ENCODE assay signal across 9 cellular contexts in the genomic region with DNA sequence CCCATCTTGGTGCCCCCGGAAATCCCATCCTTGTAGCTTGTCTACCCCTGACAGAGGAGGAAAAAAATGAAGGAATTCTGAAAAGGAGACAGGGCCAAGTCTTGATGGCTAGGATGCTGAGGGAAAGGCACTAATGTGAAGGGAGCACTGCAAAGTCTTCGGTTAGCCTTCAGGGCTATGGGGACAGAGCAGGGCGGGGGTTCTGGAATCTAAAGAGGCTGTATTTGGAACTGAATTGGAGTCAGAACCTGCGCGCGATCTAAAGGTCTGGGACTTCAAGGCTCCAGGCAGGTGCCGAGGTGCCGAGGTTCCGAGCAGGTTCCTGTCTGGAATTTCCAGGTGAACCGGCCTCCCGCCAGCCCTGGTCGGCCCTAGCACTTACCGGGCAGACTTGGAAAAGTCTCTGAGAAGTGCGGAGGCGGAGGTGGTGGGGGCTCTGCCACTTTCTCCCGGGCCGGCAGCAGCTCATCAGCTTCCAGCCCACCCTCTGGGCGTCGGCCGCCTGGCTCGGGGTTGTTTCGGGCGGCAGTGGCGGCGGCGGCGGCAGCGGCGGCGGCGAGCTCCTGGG. TPM values are rescaled to one million over a fixed set of nuclear protein-coding genes. Genes with fewer than 3 reads are reported as not detected.
DNase-seq lines count a peak whose midpoint lies in the region; ATAC-seq, FAIRE-seq and TF ChIP-seq lines count a peak whose summit lies in the region.
"Had no signal": no experiment of that assay in that cellular context is flagged by ENCODE, and none has a peak within 500 bp of the region (broad histone marks: within the 10 kb centered on the region; RNA-seq: fewer than 3 reads in every experiment).

No MANE protein-coding gene starts in this region.

- peaks cover 4 to 90% (median 58%) of the 10 kb centered on the region in 7 donors for H3K27me3 ChIP-seq in heart right ventricle
- H3K27me3 ChIP-seq in vagina: peaks cover 17% of the 10 kb centered on the region
- peaks cover 10 to 25% of the 10 kb centered on the region in 2 donors for H3K27me3 ChIP-seq in small intestine (ENCODE audit: control insufficient read depth in 2 of 2, insufficient read depth in 2 of 2, low read length in 2 of 2)

- H3K27ac ChIP-seq in heart right ventricle (no peak overlapping the region), vagina (no peak overlapping the region), small intestine (ENCODE audit: low read depth in 1 of 2, low read length in 1 of 2) (no peak overlapping the region)

- FAIRE-seq in small intestine (lab: Jason Lieb, UNC): no peak

- H3K9me3 ChIP-seq in heart right ventricle (no peaks in the 10 kb centered on the region), vagina (no peaks in the 10 kb centered on the region), small intestine (ENCODE audit: control insufficient read depth, low read depth) (no peaks in the 10 kb centered on the region)

- H3K4me3 ChIP-seq in heart right ventricle (peak overlapping the region in 9 of 10 donors; percentile 41 to 59 (median 51)), vagina (peak overlapping the region; percentile 38 to 49), small intestine (ENCODE audit: low read depth in 1 of 2, low read length in 2 of 2) (peak overlapping the region in 1 of 2 donors; percentile 53)

- H3K36me3 Mint-ChIP-seq in dendritic cell treated with granulocyte-macrophage colony-stimulating factor and Interleukin-4, amounts not matched to agents 40 ng/mL and 50 ng/mL, for 4 days (ENCODE audit: low read depth): no peaks in the 10 kb centered on the region
- H3K36me3 Mint-ChIP-seq in naive thymus-derived CD8-positive, alpha-beta T cell: no peaks in the 10 kb centered on the region

- H3K9me3 Mint-ChIP-seq in dendritic cell treated with granulocyte-macrophage colony-stimulating factor and Interleukin-4, amounts not matched to agents 40 ng/mL and 50 ng/mL, for 4 days: no peaks in the 10 kb centered on the region
- H3K9me3 Mint-ChIP-seq in naive thymus-derived CD8-positive, alpha-beta T cell: no peaks in the 10 kb centered on the region

- peaks cover 37% of the 10 kb centered on the region for H3K27me3 Mint-ChIP-seq in dendritic cell treated with granulocyte-macrophage colony-stimulating factor and Interleukin-4, amounts not matched to agents 40 ng/mL and 50 ng/mL, for 4 days
- H3K27me3 Mint-ChIP-seq in naive thymus-derived CD8-positive, alpha-beta T cell: peaks cover 22 to 40% (median 24%) of the 10 kb centered on the region in 5 donors

- TF ChIP-seq POLR2A in vagina (IDR thresholded peaks at IDR 0.05): no peak

- H3K27ac Mint-ChIP-seq in dendritic cell treated with granulocyte-macrophage colony-stimulating factor and Interleukin-4, amounts not matched to agents 40 ng/mL and 50 ng/mL, for 4 days: no peak overlapping the region
- no peak overlapping the region for H3K27ac Mint-ChIP-seq in naive thymus-derived CD8-positive, alpha-beta T cell

- intact Hi-C loops in heart right ventricle (cut with DNase I): loop anchor here in 1 of 10 donors (5.0 kb wide), 1 partner anchor 136 kb away; no protein-coding TSS in a partner anchor
- intact Hi-C loops in Right ventricle myocardium superior (cut with DNase I): no loop called here
- intact Hi-C loops in dendritic cell treated with granulocyte-macrophage colony-stimulating factor and Interleukin-4, amounts not matched to agents 40 ng/mL and 50 ng/mL, for 4 days (cut with micrococcal nuclease): loop anchor here (10.0 kb wide), 1 partner anchor 138 kb away; no protein-coding TSS in a partner anchor
- intact Hi-C loops in vagina (cut with DNase I): no loop called here

- H3K4me1 ChIP-seq in heart right ventricle: peaks cover 4 to 31% (median 11%) of the 10 kb centered on the region in 9 donors
- H3K4me1 ChIP-seq in vagina: peaks cover 18% of the 10 kb centered on the region
- no peaks in the 10 kb centered on the region for H3K4me1 ChIP-seq in small intestine (ENCODE audit: control insufficient read depth in 2 of 2, insufficient read depth in 1 of 2, low read depth in 1 of 2, low read length in 1 of 2)

- no peak for ATAC-seq in heart right ventricle
- no peak for ATAC-seq in Right ventricle myocardium superior (ENCODE audit: poor library complexity)
- peak in 1 of 2 donors; percentile 16 for ATAC-seq in naive thymus-derived CD8-positive, alpha-beta T cell
- ATAC-seq in HG03457 (IDR thresholded peaks at IDR 0.05; ENCODE audit: unreplicated experiment): no peak

- H3K4me1 Mint-ChIP-seq in dendritic cell treated with granulocyte-macrophage colony-stimulating factor and Interleukin-4, amounts not matched to agents 40 ng/mL and 50 ng/mL, for 4 days (ENCODE audit: low read depth): peaks cover 9% of the 10 kb centered on the region
- peaks cover 2 to 9% (median 6%) of the 10 kb centered on the region in 4 donors for H3K4me1 Mint-ChIP-seq in naive thymus-derived CD8-positive, alpha-beta T cell

- WGBS in heart right ventricle, 2 donors: 16 to 23% methylated on average over 31 of the region's 31 CpGs
- WGBS in small intestine, 3 donors: 8 to 13% (median 10%) methylated on average over 27 to 31 of the region's 31 CpGs

- POLR2A ChIA-PET in naive thymus-derived CD8-positive, alpha-beta T cell (lab: Charles Lee): interaction anchor here (1.0 kb wide), 1 partner anchor 27 kb away, joined by 3 read pairs; no protein-coding TSS in a partner anchor

- DNase-seq in heart right ventricle (no peak), Right ventricle myocardium superior (no peak), vagina (ENCODE audit: extremely low spot score in 2 of 2) (no peak), small intestine (no peak), anterior cingulate cortex (lab: John Stamatoyannopoulos, UW) (no peak)
- DNase-seq in naive thymus-derived CD8-positive, alpha-beta T cell: no peak

- TF ChIP-seq CTCF in heart right ventricle (IDR thresholded peaks at IDR 0.05) (no peak), vagina (IDR thresholded peaks at IDR 0.05) (no peak)

- H3K4me3 Mint-ChIP-seq in dendritic cell treated with granulocyte-macrophage colony-stimulating factor and Interleukin-4, amounts not matched to agents 40 ng/mL and 50 ng/mL, for 4 days: peak overlapping the region; percentile 62
- peak overlapping the region; percentile 31 to 78 (median 74) for H3K4me3 Mint-ChIP-seq in naive thymus-derived CD8-positive, alpha-beta T cell

- H3K36me3 ChIP-seq in heart right ventricle (no peaks in the 10 kb centered on the region), vagina (no peaks in the 10 kb centered on the region), small intestine (ENCODE audit: control insufficient read depth in 2 of 2, insufficient read depth in 2 of 2, low read length in 2 of 2) (no peaks in the 10 kb centered on the region)

RNA-seq across cellular contexts. Expression of gene GBX1, which starts 0.8 kb away (rescaled TPM):
- 1 to 10 TPM in 2 of 10 donors, under 1 TPM in 5, not detected in 3; 0.30 to 2.0 (median 0.93) TPM for total RNA-seq in heart right ventricle
- 1 to 10 TPM in 1 of 2 donors, under 1 TPM in 1; 0.04 to 1.0 TPM for polyA plus RNA-seq in heart right ventricle
- total RNA-seq in Right ventricle myocardium superior: 2.7 TPM
- not detected for total RNA-seq in naive thymus-derived CD8-positive, alpha-beta T cell
- polyA plus RNA-seq in naive thymus-derived CD8-positive, alpha-beta T cell: not detected
- not detected for total RNA-seq in vagina
- polyA plus RNA-seq in small intestine: not detected
- total RNA-seq: glomerular endothelial cell had no signal

RNA-seq across cellular contexts. Expression of gene ASB10, which starts 20.3 kb away (rescaled TPM):
- total RNA-seq in heart right ventricle: 10 to 100 TPM; 17.5 to 44.6 (median 29.1) TPM
- polyA plus RNA-seq in heart right ventricle: 10 to 100 TPM in 1 of 2 donors, 1 to 10 TPM in 1; 7.2 to 63.4 TPM
- total RNA-seq in Right ventricle myocardium superior: 42.6 TPM
- total RNA-seq in naive thymus-derived CD8-positive, alpha-beta T cell: not detected
- polyA plus RNA-seq in naive thymus-derived CD8-positive, alpha-beta T cell: not detected
- total RNA-seq in vagina: not detected
- polyA plus RNA-seq in small intestine: not detected
- total RNA-seq: glomerular endothelial cell had no signal

RNA-seq across cellular contexts. Expression of gene H2BK1, which starts 43.6 kb away (rescaled TPM):
- total RNA-seq in heart right ventricle (not detected), Right ventricle myocardium superior (not detected), vagina (not detected)
- polyA plus RNA-seq in heart right ventricle (not detected), small intestine (not detected)
- total RNA-seq in naive thymus-derived CD8-positive, alpha-beta T cell: 1 to 10 TPM; 2.5 to 2.6 TPM
- polyA plus RNA-seq in naive thymus-derived CD8-positive, alpha-beta T cell: not detected
- total RNA-seq: glomerular endothelial cell had no signal

Comparison
In these comparisons a context has a peak if more than half of its experiments do, and no peak if none do; other contexts are left out.
1. RNA of gene ASB10, which starts 20.3 kb away (total RNA-seq): 42.6 TPM in Right ventricle myocardium superior (single experiment) and 17.5 to 44.6 TPM in heart right ventricle; not detected in naive thymus-derived CD8-positive, alpha-beta T cell and not detected in vagina (single experiment); every median in the first group is over 10 times any median in the second.